ENCODE assay signal across 20 cellular contexts in the genomic region with DNA sequence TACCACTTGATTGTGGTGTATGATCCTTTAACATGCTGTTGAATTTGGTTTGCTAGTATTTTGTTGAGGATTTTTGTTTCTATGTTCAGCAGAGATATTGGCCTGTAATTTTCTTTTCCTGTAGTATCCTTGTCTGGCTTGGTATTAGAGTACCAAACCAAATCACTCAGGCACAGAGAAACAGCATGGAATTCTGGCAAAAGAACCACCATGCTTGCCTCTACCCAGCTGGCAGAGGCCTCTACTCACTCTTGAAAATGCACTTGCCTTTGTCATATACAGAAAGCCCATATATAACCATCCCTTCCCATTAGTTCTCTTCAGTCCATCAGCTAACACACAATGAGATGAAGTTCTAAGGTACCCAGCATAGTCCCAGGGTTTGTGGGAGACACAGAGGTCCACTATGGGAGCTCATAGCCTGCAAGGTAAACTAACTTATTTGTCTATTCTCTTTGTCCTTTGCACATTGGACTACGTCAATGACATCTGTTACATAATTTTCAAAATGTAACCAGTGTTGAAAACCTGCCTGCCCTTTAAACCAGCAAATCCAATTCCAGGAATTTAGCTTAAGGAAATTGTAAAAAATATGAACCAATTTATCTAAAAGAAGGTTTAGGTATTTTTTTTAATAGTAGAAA.
"Had no signal": no experiment of that assay in that cellular context is flagged by ENCODE, and none has a peak within 500 bp of the region (broad histone marks: within the 10 kb centered on the region; RNA-seq: fewer than 3 reads in every experiment).

No MANE protein-coding gene starts in this region.

- DNase-seq: KBM-7, MV-4-11, NCI-H1048, NCI-H1105, NCI-H1417 treated with DMSO at 0.1 percent for 48 hours, NCI-H187, NCI-H2029, NCI-H2081 treated with DMSO at 0.1 percent for 48 hours, NCI-H2171, NCI-H226, NCI-H510A, NCI-H524 treated with DMSO at 0.1 percent for 48 hours, NCI-H69, NCI-H774, PC-3, SHP77, SK-N-SH, SW 1271 had no signal

- H3K27ac ChIP-seq: RWPE1 had no signal

- H3K9me3 ChIP-seq: SK-N-SH had no signal

- ATAC-seq: Panc1, PC-3 had no signal
